In the genomic region with DNA sequence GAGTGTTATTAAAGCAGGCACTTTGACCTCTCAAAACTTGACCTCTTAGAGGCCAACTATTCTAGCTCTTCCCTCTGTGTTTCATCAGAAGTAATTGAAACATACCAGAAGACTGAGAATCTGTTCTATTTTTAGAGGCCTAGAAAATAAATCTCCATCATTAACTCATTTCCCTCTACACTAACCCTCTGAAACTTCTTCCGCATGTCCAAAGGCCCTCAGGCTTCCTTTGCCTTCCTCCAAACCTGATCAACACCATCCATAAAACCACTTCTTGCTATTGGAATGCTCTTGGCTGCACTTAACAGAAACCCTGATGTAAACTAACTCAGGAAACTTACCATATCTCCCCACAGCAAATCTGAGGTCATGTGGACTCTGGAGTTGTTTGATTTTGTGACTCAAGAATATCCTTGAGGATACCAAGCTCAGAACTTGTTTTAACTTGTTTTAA, we compare ENCODE assay signal across 17 cellular contexts.
A peak's percentile ranks its signal among the peaks of the same experiment; 100 is the strongest.
DNase-seq lines count a peak whose midpoint lies in the region; FAIRE-seq and TF ChIP-seq lines count a peak whose summit lies in the region.
"Had no signal": no experiment of that assay in that cellular context is flagged by ENCODE, and none has a peak within 500 bp of the region (broad histone marks: within the 10 kb centered on the region; RNA-seq: fewer than 3 reads in every experiment).

No MANE protein-coding gene starts in this region.

- no peak overlapping the region for H3K4me2 ChIP-seq in endothelial cell of umbilical vein (ENCODE audit: insufficient read depth, low read length)

- POLR2A ChIA-PET in endothelial cell of umbilical vein (lab: Charles Lee): no interaction called here

- no peak overlapping the region for H2AFZ ChIP-seq in endothelial cell of umbilical vein (ENCODE audit: low read depth, low read length)

- no peaks in the 10 kb centered on the region for H3K27me3 ChIP-seq in endothelial cell of umbilical vein (ENCODE audit: control insufficient read depth in 2 of 2, insufficient read depth in 2 of 2, low read length in 2 of 2)
- H3K27me3 ChIP-seq: pancreas, tibial artery had no signal

- H4K20me1 ChIP-seq in endothelial cell of umbilical vein (replicated peaks; ENCODE audit: control insufficient read depth, extremely low read depth, insufficient read depth, low read length): no peaks in the 10 kb centered on the region

- H3K4me3 ChIP-seq in endothelial cell of umbilical vein (replicated peaks in 1 of 3; ENCODE audit: insufficient read depth in 1 of 3, low read depth in 1 of 3, low read length in 3 of 3) (no peak overlapping the region), mesodermal cell (ENCODE audit: extremely low read depth, insufficient read depth, low read length, poor library complexity, severe bottlenecking) (no peak overlapping the region)
- H3K4me3 ChIP-seq: pancreas, tibial artery had no signal

- no peak overlapping the region for H3K9ac ChIP-seq in endothelial cell of umbilical vein (replicated peaks; ENCODE audit: extremely low read depth, insufficient read depth, low read length)

- peaks cover 15% of the 10 kb centered on the region for H3K4me1 Mint-ChIP-seq in activated T-cell treated with anti-CD3 and anti-CD28 coated beads, Interleukin-2, amount 50 U/mL, for 24 hours (ENCODE audit: low read depth)
- H3K4me1 Mint-ChIP-seq: central memory CD8-positive, alpha-beta T cell had no signal

- no peak for TF ChIP-seq CTCF in endothelial cell of umbilical vein (IDR thresholded peaks at IDR 0.05; ENCODE audit: extremely low read depth in 1 of 2, insufficient read depth in 1 of 2, low read depth in 1 of 2, low read length in 2 of 2)

- peaks cover 13% of the 10 kb centered on the region for H3K4me1 ChIP-seq in endothelial cell of umbilical vein (ENCODE audit: control insufficient read depth, extremely low read depth, insufficient read depth, low read length)
- no peaks in the 10 kb centered on the region for H3K4me1 ChIP-seq in mesodermal cell (ENCODE audit: control insufficient read depth, insufficient read depth, low read length, poor library complexity, severe bottlenecking)
- H3K4me1 ChIP-seq: pancreas had no signal

- no TSS peak for BruUV-seq in endothelial cell of umbilical vein (replicated peaks; lab: Mats Ljungman, UMichigan)

- FAIRE-seq in endothelial cell of umbilical vein (lab: Jason Lieb, UNC): no peak
- FAIRE-seq: pancreas had no signal

- H3K27ac Mint-ChIP-seq in activated T-cell treated with anti-CD3 and anti-CD28 coated beads, Interleukin-2, amount 50 U/mL, for 24 hours: no peak overlapping the region
- H3K27ac Mint-ChIP-seq: activated CD4-positive, alpha-beta memory T cell treated with anti-CD3 and anti-CD28 coated beads for 36 hours had no signal

- no peaks in the 10 kb centered on the region for H3K9me1 ChIP-seq in endothelial cell of umbilical vein (replicated peaks; ENCODE audit: control insufficient read depth, extremely low read depth, insufficient read depth, low read length)

- H3K36me3 ChIP-seq in endothelial cell of umbilical vein (ENCODE audit: control insufficient read depth in 2 of 2, extremely low read depth in 1 of 2, insufficient read depth in 2 of 2, low read length in 2 of 2): no peaks in the 10 kb centered on the region
- no peaks in the 10 kb centered on the region for H3K36me3 ChIP-seq in mesodermal cell (ENCODE audit: control insufficient read depth, insufficient read depth, low read length)
- H3K36me3 ChIP-seq: pancreas, tibial artery had no signal

- no peaks in the 10 kb centered on the region for H3K79me2 ChIP-seq in endothelial cell of umbilical vein (ENCODE audit: control insufficient read depth, insufficient read depth, low read length)

- no peak for TF ChIP-seq POLR2A in endothelial cell of umbilical vein (IDR thresholded peaks at IDR 0.05; ENCODE audit: low read depth, low read length)

- H3K27me3 Mint-ChIP-seq in activated T-cell treated with anti-CD3 and anti-CD28 coated beads, Interleukin-2, amount 50 U/mL, for 24 hours: no peaks in the 10 kb centered on the region
- H3K27me3 Mint-ChIP-seq: activated CD4-positive, alpha-beta memory T cell treated with anti-CD3 and anti-CD28 coated beads for 36 hours; central memory CD8-positive, alpha-beta T cell had no signal

- 88 to 100% methylated on average over 1 of the region's 1 CpG for WGBS in mesodermal cell (ENCODE audit: insufficient coverage in 2 of 2), 2 experiments

- peaks cover 2% of the 10 kb centered on the region for H3K36me3 Mint-ChIP-seq in activated T-cell treated with anti-CD3 and anti-CD28 coated beads, Interleukin-2, amount 50 U/mL, for 24 hours (ENCODE audit: low read depth)
- H3K36me3 Mint-ChIP-seq: activated CD4-positive, alpha-beta memory T cell treated with anti-CD3 and anti-CD28 coated beads for 36 hours had no signal

- CTCF ChIA-PET in endothelial cell of umbilical vein (lab: Charles Lee): interaction anchor here (0.7 kb wide), 1 partner anchor 38 kb away, joined by 3 read pairs; no protein-coding TSS in a partner anchor

- H3K27ac ChIP-seq in endothelial cell of umbilical vein (ENCODE audit: insufficient read depth, low read depth, low read length): no peak overlapping the region
- H3K27ac ChIP-seq in mesodermal cell (ENCODE audit: low read depth, low read length, severe bottlenecking): peak overlapping the region; percentile 76
- H3K27ac ChIP-seq: pancreas had no signal

- peaks cover 18% of the 10 kb centered on the region for H3K9me3 Mint-ChIP-seq in activated T-cell treated with anti-CD3 and anti-CD28 coated beads, Interleukin-2, amount 50 U/mL, for 24 hours
- H3K9me3 Mint-ChIP-seq: central memory CD8-positive, alpha-beta T cell had no signal

- intact Hi-C loops in endothelial cell of umbilical vein (cut with micrococcal nuclease): no loop called here

- peak; percentile 38 for DNase-seq in AG08396 (ENCODE audit: low spot score)
- DNase-seq in M059J (ENCODE audit: low read depth): peak; percentile 92
- peak; percentile 28 for DNase-seq in endothelial cell of umbilical vein (ENCODE audit: low read depth, low spot score)
- no peak for DNase-seq in activated T-cell treated with anti-CD3 and anti-CD28 coated beads, Interleukin-2, amount 50 U/mL, for 24 hours
- no peak for DNase-seq in SHP77 treated with DMSO at 0.1 percent for 48 hours (lab: John Stamatoyannopoulos, UW)
- DNase-seq in C1 segment of cervical spinal cord (lab: John Stamatoyannopoulos, UW): no peak
- no peak for DNase-seq in NCI-H446 treated with DMSO at 0.1 percent for 48 hours (lab: John Stamatoyannopoulos, UW)
- DNase-seq: activated CD4-positive, alpha-beta memory T cell treated with anti-CD3 and anti-CD28 coated beads for 36 hours; activated effector memory CD4-positive, alpha-beta T cell treated with anti-CD3 and anti-CD28 coated beads, Interleukin-2, amount 50 U/mL, for 16 hours; DND-41; NCI-H146; NCI-H82; pancreas; RPMI8226; tibial artery had no signal

- H3K9me3 ChIP-seq in endothelial cell of umbilical vein (replicated peaks; ENCODE audit: control insufficient read depth, insufficient read depth, low read length): no peaks in the 10 kb centered on the region
- H3K9me3 ChIP-seq in mesodermal cell (ENCODE audit: control insufficient read depth, low read length): peaks cover 6% of the 10 kb centered on the region
- H3K9me3 ChIP-seq: pancreas, tibial artery had no signal

- H3K4me3 Mint-ChIP-seq in activated T-cell treated with anti-CD3 and anti-CD28 coated beads, Interleukin-2, amount 50 U/mL, for 24 hours: no peak overlapping the region
- H3K4me3 Mint-ChIP-seq: activated CD4-positive, alpha-beta memory T cell treated with anti-CD3 and anti-CD28 coated beads for 36 hours; central memory CD8-positive, alpha-beta T cell had no signal

- dilution Hi-C loops in endothelial cell of umbilical vein (cut with MboI; ENCODE audit: extremely low pct_ligation_motif_present, low sequenced_read_pairs): no loop called here

TF ChIP-seq in endothelial cell of umbilical vein, 7 proteins besides CTCF, POLR2A, EP300 and RAD21:
- TF ChIP-seq EZH2 (IDR thresholded peaks at IDR 0.05; ENCODE audit: borderline replicate concordance, low read depth, low read length, severe bottlenecking) (no peak), FOS (IDR thresholded peaks at IDR 0.05; ENCODE audit: borderline replicate concordance, insufficient read depth, low read length) (no peak), MYC (IDR thresholded peaks at IDR 0.05; ENCODE audit: low read depth, low read length) (no peak), GATA2 (IDR thresholded peaks at IDR 0.05; ENCODE audit: insufficient read depth, insufficient read length, low read depth, low read length) (no peak), JUN (IDR thresholded peaks at IDR 0.05; ENCODE audit: borderline replicate concordance, insufficient read depth, insufficient read length, low read depth) (no peak), POLR2AphosphoS5 (IDR thresholded peaks at IDR 0.05; ENCODE audit: insufficient read depth, low read depth, low read length) (no peak)
- TF ChIP-seq, protein P1, sequence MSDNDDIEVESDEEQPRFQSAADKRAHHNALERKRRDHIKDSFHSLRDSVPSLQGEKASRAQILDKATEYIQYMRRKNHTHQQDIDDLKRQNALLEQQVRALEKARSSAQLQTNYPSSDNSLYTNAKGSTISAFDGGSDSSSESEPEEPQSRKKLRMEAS (IDR thresholded peaks at IDR 0.05; ENCODE audit: insufficient read depth, insufficient read length): no peak
TF ChIP-seq in endothelial cell of umbilical vein: peak in this region for 0.

Comparison
In these comparisons a context has a peak if more than half of its experiments do, and no peak if none do; other contexts are left out.
1. DNase-seq: peak in AG08396 (single experiment), M059J (single experiment) and endothelial cell of umbilical vein (single experiment); none in activated T-cell treated with anti-CD3 and anti-CD28 coated beads, Interleukin-2, amount 50 U/mL, for 24 hours (single experiment), SHP77 treated with DMSO at 0.1 percent for 48 hours (single experiment), C1 segment of cervical spinal cord (0 of 14) and NCI-H446 treated with DMSO at 0.1 percent for 48 hours (single experiment).